Comparison of ENCODE assay signal across 8 cellular contexts in the genomic region with DNA sequence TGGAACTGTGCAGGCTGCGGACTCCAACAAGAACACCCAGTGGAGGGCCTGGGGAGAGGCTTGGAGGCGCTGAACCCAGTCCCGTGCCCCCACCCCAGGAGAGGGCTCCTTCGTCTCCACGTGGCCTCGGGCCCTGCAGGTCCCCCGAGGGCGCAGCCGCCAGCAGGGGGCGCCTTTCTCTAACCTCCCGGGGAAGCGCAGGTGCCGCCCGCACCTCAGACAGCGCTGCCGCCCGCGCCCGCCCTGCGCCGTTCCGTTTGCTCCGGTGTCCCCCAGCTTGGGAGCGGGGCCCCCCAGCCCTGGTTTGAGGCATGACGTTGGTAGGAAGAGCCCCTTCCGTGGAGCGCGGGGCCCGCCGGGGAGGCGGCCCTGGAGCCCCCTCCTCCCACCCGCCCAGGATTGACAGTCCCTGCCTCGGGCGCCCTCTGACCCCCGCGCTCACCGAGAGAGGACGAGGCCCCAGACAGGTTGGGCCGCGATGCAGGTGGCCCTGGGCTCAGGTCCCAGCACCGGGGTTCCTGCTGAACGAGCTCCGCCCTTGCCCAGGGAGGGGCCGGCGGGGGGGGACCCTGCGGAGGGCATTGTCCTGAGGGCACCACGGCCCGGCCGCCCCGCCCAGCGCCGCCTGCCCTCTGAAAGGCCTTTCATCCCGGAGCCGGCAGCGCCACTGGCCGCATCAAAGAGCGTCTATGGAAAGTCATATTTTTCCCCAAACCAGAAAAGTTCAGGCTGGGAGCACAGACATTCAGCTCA. TPM values are rescaled to one million over a fixed set of nuclear protein-coding genes. Genes with fewer than 3 reads are reported as not detected.
A peak's percentile ranks its signal among the peaks of the same experiment; 100 is the strongest.
DNase-seq lines count a peak whose midpoint lies in the region; ATAC-seq lines count a peak whose summit lies in the region.

No MANE protein-coding gene starts in this region.

- no peaks in the 10 kb centered on the region for H3K27me3 ChIP-seq in layer of hippocampus (ENCODE audit: control insufficient read depth, insufficient read depth, low read length)

- H3K27ac ChIP-seq in layer of hippocampus (ENCODE audit: low read depth, low read length): peak overlapping the region; percentile 75

- ATAC-seq in HG03025 (IDR thresholded peaks at IDR 0.05; ENCODE audit: low FRiP score, unreplicated experiment): no peak

- DNase-seq in Daoy (ENCODE audit: low read depth) (peak; percentile 75), NCI-H1092 treated with DMSO at 0.1 percent for 48 hours (lab: John Stamatoyannopoulos, UW) (peak; percentile 59), cerebellar cortex (ENCODE audit: low spot score) (peak; percentile 55), NK-92 (lab: John Stamatoyannopoulos, UW; ENCODE audit: unreplicated experiment) (no peak)
- DNase-seq in activated CD4-positive, alpha-beta T cell treated with anti-CD3 and anti-CD28 coated beads for 1 hour: peak; percentile 89
- DNase-seq in stimulated activated CD4-positive, alpha-beta T cell treated with anti-CD3 and anti-CD28 coated beads, Interleukin-1b, Interleukin-23, amount 100 ng/mL, for 4 hours (ENCODE audit: low read depth in 2 of 2): peak; percentile 96 to 99

RNA-seq across cellular contexts. Expression of a gene that starts 42.9 kb away (rescaled TPM):
- not detected in 2 replicates for total RNA-seq in Daoy (2014; rRNA removed; shearing (Covaris generic))
